13 cellular contexts compared by ENCODE assay signal in genomic region chr3:23710555-23710954, GRCh38.
DNase-seq lines count a peak whose midpoint lies in the region; ATAC-seq and TF ChIP-seq lines count a peak whose summit lies in the region.
"Had no signal": no experiment of that assay in that cellular context is flagged by ENCODE, and none has a peak within 500 bp of the region (broad histone marks: within the 10 kb centered on the region; RNA-seq: fewer than 3 reads in every experiment).

No MANE protein-coding gene starts in this region.

- peak; percentile 81 for ATAC-seq in Right ventricle myocardium inferior
- ATAC-seq in SK-N-SH treated with all-trans-retinoic acid at 6 μM for 48 hours, result no peak
- ATAC-seq: foreskin keratinocyte had no signal

- H3K4me3 ChIP-seq in fibroblast of mammary gland (ENCODE audit: control insufficient read depth, low read depth, low read length), result no peak overlapping the region
- H3K4me3 ChIP-seq: suprapubic skin had no signal

- no peak for TF ChIP-seq CTCF in fibroblast of mammary gland (conservative IDR thresholded peaks at IDR 0.05; ENCODE audit: control insufficient read depth, insufficient read depth, low read depth, low read length)

- intact Hi-C loops in Right ventricle myocardium inferior (cut with DNase I) (no loop called here), cardiac septum (cut with DNase I) (no loop called here)

- DNase-seq in Right ventricle myocardium inferior (ENCODE audit: missing footprints), result no peak
- DNase-seq in cardiac septum (ENCODE audit: low spot score), result no peak
- DNase-seq in fibroblast of mammary gland (ENCODE audit: low read depth), result peak; percentile 83
- DNase-seq in left kidney (ENCODE audit: low read depth, low spot score), result peak; percentile 94
- no peak for DNase-seq in effector CD4-positive, alpha-beta T cell
- no peak for DNase-seq in activated effector memory CD4-positive, alpha-beta T cell treated with anti-CD3 and anti-CD28 coated beads, Interleukin-2, amount 50 U/mL, for 16 hours
- no peak for DNase-seq in RPMI8226
- DNase-seq: activated CD4-positive, alpha-beta T cell treated with anti-CD3 and anti-CD28 coated beads for 48 hours; central memory CD4-positive, alpha-beta T cell; foreskin keratinocyte; NCI-H524 had no signal

TF ChIP-seq in SK-N-SH treated with all-trans-retinoic acid at 6 μM for 48 hours, 23 proteins besides CTCF, POLR2A, EP300 and RAD21:
- TF ChIP-seq ZNF70 (CRISPR knock-in tag; IDR thresholded peaks at IDR 0.05) (no peak), ZC3H10 (CRISPR knock-in tag; IDR thresholded peaks at IDR 0.05) (no peak), TSHZ2 (CRISPR knock-in tag; IDR thresholded peaks at IDR 0.05) (no peak), ARNTL (CRISPR knock-in tag; IDR thresholded peaks at IDR 0.05; ENCODE audit: borderline replicate concordance, low read depth) (no peak), CSRNP3 (CRISPR knock-in tag; IDR thresholded peaks at IDR 0.05) (no peak), PPARA (CRISPR knock-in tag; IDR thresholded peaks at IDR 0.05; ENCODE audit: borderline replicate concordance) (no peak), CSDC2 (CRISPR knock-in tag; IDR thresholded peaks at IDR 0.05) (no peak), ZNF565 (CRISPR knock-in tag; conservative IDR thresholded peaks at IDR 0.05; ENCODE audit: low read depth) (no peak), SNAI2 (CRISPR knock-in tag; IDR thresholded peaks at IDR 0.05) (no peak), OSR1 (CRISPR knock-in tag; IDR thresholded peaks at IDR 0.05) (no peak), TCF4 (CRISPR knock-in tag; IDR thresholded peaks at IDR 0.05; ENCODE audit: borderline replicate concordance) (no peak), BACH2 (CRISPR knock-in tag; IDR thresholded peaks at IDR 0.05; ENCODE audit: borderline replicate concordance) (no peak), ZNF8 (CRISPR knock-in tag; IDR thresholded peaks at IDR 0.05) (no peak), PATZ1 (CRISPR knock-in tag; IDR thresholded peaks at IDR 0.05; ENCODE audit: borderline replicate concordance) (no peak), ZFP30 (CRISPR knock-in tag; IDR thresholded peaks at IDR 0.05) (no peak), ISL1 (CRISPR knock-in tag; IDR thresholded peaks at IDR 0.05) (no peak), CREB5 (CRISPR knock-in tag; IDR thresholded peaks at IDR 0.05; ENCODE audit: low read depth) (no peak), TOX (CRISPR knock-in tag; IDR thresholded peaks at IDR 0.05; ENCODE audit: borderline replicate concordance) (no peak)
- TF ChIP-seq, protein P1, sequence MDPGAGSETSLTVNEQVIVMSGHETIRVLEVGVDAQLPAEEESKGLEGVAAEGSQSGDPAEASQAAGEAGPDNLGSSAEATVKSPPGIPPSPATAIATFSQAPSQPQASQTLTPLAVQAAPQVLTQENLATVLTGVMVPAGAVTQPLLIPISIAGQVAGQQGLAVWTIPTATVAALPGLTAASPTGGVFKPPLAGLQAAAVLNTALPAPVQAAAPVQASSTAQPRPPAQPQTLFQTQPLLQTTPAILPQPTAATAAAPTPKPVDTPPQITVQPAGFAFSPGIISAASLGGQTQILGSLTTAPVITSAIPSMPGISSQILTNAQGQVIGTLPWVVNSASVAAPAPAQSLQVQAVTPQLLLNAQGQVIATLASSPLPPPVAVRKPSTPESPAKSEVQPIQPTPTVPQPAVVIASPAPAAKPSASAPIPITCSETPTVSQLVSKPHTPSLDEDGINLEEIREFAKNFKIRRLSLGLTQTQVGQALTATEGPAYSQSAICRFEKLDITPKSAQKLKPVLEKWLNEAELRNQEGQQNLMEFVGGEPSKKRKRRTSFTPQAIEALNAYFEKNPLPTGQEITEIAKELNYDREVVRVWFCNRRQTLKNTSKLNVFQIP (CRISPR knock-in tag; IDR thresholded peaks at IDR 0.05; ENCODE audit: borderline replicate concordance, low read depth), result no peak

Comparison
In these comparisons a context has a peak if more than half of its experiments do, and no peak if none do; other contexts are left out.
1. DNase-seq: peak in fibroblast of mammary gland (single experiment) and left kidney (single experiment); none in Right ventricle myocardium inferior (single experiment), cardiac septum (single experiment), effector CD4-positive, alpha-beta T cell (single experiment), activated effector memory CD4-positive, alpha-beta T cell treated with anti-CD3 and anti-CD28 coated beads, Interleukin-2, amount 50 U/mL, for 16 hours (single experiment) and RPMI8226 (single experiment).